Comparison of ENCODE assay signal across 16 cellular contexts in the genomic region with DNA sequence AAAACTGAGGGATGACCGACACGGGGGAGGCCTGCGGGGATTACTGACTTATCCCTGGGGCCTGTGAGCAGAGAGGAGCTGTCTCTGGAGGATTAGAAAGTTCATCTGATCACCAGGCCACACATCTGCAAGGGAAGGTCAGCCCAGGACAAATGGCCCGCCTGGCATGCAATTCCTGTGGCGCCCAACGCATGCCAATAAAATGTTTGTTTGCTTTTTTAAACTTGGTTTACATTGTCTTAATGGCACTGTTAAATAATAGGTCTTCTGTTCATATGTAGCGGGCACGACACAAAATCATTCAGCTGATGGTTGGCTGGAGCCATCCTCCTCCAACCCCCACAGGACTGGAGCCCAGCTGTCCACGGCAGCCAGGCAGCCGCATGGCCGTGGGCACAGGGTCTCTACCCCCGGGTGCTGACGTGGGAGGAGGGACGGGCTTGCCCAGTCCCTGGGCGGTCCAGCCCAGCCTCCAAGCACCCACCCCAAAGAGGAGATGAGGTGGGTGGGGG. TPM values are rescaled to one million over a fixed set of nuclear protein-coding genes. Genes with fewer than 3 reads are reported as not detected.
DNase-seq lines count a peak whose midpoint lies in the region; ATAC-seq and TF ChIP-seq lines count a peak whose summit lies in the region.
"Had no signal": no experiment of that assay in that cellular context is flagged by ENCODE, and none has a peak within 500 bp of the region (broad histone marks: within the 10 kb centered on the region; RNA-seq: fewer than 3 reads in every experiment).

No MANE protein-coding gene starts in this region.

- H3K4me3 ChIP-seq in brain microvascular endothelial cell (ENCODE audit: low read depth, low read length) = no peak overlapping the region
- H3K4me3 ChIP-seq: upper lobe of left lung had no signal

- in situ Hi-C loops in brain microvascular endothelial cell (cut with HindIII; ENCODE audit: low pct_ligation_motif_present, low sequenced_read_pairs) = loop anchor here (25.0 kb wide), 1 partner anchor 216 kb away; no protein-coding TSS in a partner anchor

- no peak overlapping the region for H3K27ac ChIP-seq in brain microvascular endothelial cell

- ATAC-seq in GM19395 (IDR thresholded peaks at IDR 0.05; ENCODE audit: unreplicated experiment) = no peak
- no peak for ATAC-seq in GM19452 (IDR thresholded peaks at IDR 0.05; ENCODE audit: unreplicated experiment)

- H3K36me3 ChIP-seq in brain microvascular endothelial cell (replicated peaks) = no peaks in the 10 kb centered on the region
- H3K36me3 ChIP-seq: upper lobe of left lung had no signal

- H3K27me3 ChIP-seq in brain microvascular endothelial cell (replicated peaks) = peaks cover 30% of the 10 kb centered on the region

- no peak for TF ChIP-seq CTCF in brain microvascular endothelial cell (IDR thresholded peaks at IDR 0.05; ENCODE audit: low read depth, low read length, missing control alignments)

- DNase-seq in A172 (ENCODE audit: low spot score) = peak; percentile 74
- DNase-seq in H4 (ENCODE audit: low spot score) = peak; percentile 97
- DNase-seq in NCI-H82 (lab: John Stamatoyannopoulos, UW) = peak; percentile 73
- DNase-seq in fibroblast of gingiva (ENCODE audit: low read depth) = peak; percentile 47
- DNase-seq in NCI-H1436 treated with DMSO at 0.1 percent for 48 hours (lab: John Stamatoyannopoulos, UW) = no peak
- DNase-seq in brain microvascular endothelial cell = no peak
- DNase-seq: activated CD4-positive, alpha-beta T cell treated with anti-CD3 and anti-CD28 coated beads, Interleukin-2, amount 10 ng/mL, durations not matched to agents 24 days and 14 days; activated T-cell treated with anti-CD3 and anti-CD28 coated beads, Interleukin-2, amount 50 U/mL, for 48 hours; amniotic stem cell; KBM-7; T-helper 1 cell; upper lobe of left lung had no signal

RNA-seq across cellular contexts. Expression of a gene that starts 41.0 kb away (rescaled TPM):
- total RNA-seq in A172 (2014; rRNA removed; shearing (Covaris generic)) = 8.5 and 10.2 TPM in 2 replicates
- total RNA-seq in H4 (2014; rRNA removed; shearing (Covaris generic)) = 8.8 and 13.8 TPM in 2 replicates

RNA-seq across cellular contexts. Expression of a gene that starts 48.6 kb away (rescaled TPM):
- total RNA-seq in A172 (2014; rRNA removed; shearing (Covaris generic)) = not detected in 2 replicates
- total RNA-seq in H4 (2014; rRNA removed; shearing (Covaris generic)) = not detected in 2 replicates
- total RNA-seq: activated CD4-positive, alpha-beta T cell treated with anti-CD3 and anti-CD28 coated beads, Interleukin-2, amount 10 ng/mL, durations not matched to agents 24 days and 14 days; Daoy; OCI-LY7 had no signal

Comparison
In these comparisons a context has a peak if more than half of its experiments do, and no peak if none do; other contexts are left out.
1. DNase-seq: peak in A172 (single experiment), H4 (single experiment), NCI-H82 (single experiment) and fibroblast of gingiva (single experiment); none in NCI-H1436 treated with DMSO at 0.1 percent for 48 hours (single experiment) and brain microvascular endothelial cell (single experiment).